ENCODE assay signal across 30 cellular contexts in genomic region chr2:30627162-30627561, GRCh38.
DNase-seq lines count a peak whose midpoint lies in the region; ATAC-seq, FAIRE-seq and TF ChIP-seq lines count a peak whose summit lies in the region.
"Had no signal": no experiment of that assay in that cellular context is flagged by ENCODE, and none has a peak within 500 bp of the region (broad histone marks: within the 10 kb centered on the region; RNA-seq: fewer than 3 reads in every experiment).

No MANE protein-coding gene starts in this region.

- H2AFZ ChIP-seq in GM12878 (ENCODE audit: control insufficient read depth, low read depth, low read length) = no peak overlapping the region; the same call in 1 of the 2 replicates

- no peaks in the 10 kb centered on the region for H3K79me2 ChIP-seq in GM12878 (ENCODE audit: control insufficient read depth, insufficient read depth, low read length)

- POLR2A ChIA-PET in GM12878 (lab: Charles Lee) = interaction anchor here (2.1 kb wide), 1 partner anchor 402 kb away, joined by 4 read pairs; no protein-coding TSS in a partner anchor

- in situ Hi-C loops in GM12878 (cut with MboI) = no loop called here

- peak overlapping the region in 3 of 4 donors; percentile 2 to 90 (median 59) for H3K4me3 Mint-ChIP-seq in IgD-negative memory B cell
- H3K4me3 Mint-ChIP-seq: activated CD4-positive, alpha-beta T cell treated with anti-CD3 and anti-CD28 coated beads, Interleukin-2, amount 10 ng/mL, durations not matched to agents 24 days and 14 days; activated naive CD4-positive, alpha-beta T cell treated with anti-CD3 and anti-CD28 coated beads, Interleukin-2, amount 50 U/mL, for 24 hours had no signal

- ATAC-seq in GM21367 (IDR thresholded peaks at IDR 0.05; ENCODE audit: unreplicated experiment) (peak; percentile 65), GM12878 (peak; percentile 92), HG02870 (IDR thresholded peaks at IDR 0.05; ENCODE audit: unreplicated experiment) (no peak), GM21447 (IDR thresholded peaks at IDR 0.05; ENCODE audit: unreplicated experiment) (no peak)
- ATAC-seq: HCT116, left ventricle myocardium superior, pancreas had no signal

- peaks cover 15 to 33% (median 30%) of the 10 kb centered on the region in 3 donors for H3K4me1 Mint-ChIP-seq in IgD-negative memory B cell

- no peak for TF ChIP-seq EP300 in GM12878 (IDR thresholded peaks at IDR 0.05; ENCODE audit: borderline replicate concordance in 1 of 2, control insufficient read depth in 1 of 2, low read depth in 2 of 2, low read length in 2 of 2)

- RAD21 ChIA-PET in GM12878 (lab: Charles Lee; ENCODE audit: unreplicated experiment) = interaction anchor here (0.6 to 3.1 kb wide), 8 partner anchors 15 to 481 kb away, joined by 3 to 18 read pairs (median 3); partner anchors contain the start of gene YPEL5

- H3K27ac ChIP-seq in GM12878 (ENCODE audit: control insufficient read depth, insufficient read depth) = peak overlapping the region; percentile 87
- H3K27ac ChIP-seq: ascending aorta; BLaER1 treated with 17β-estradiol and CSF1 and Interleukin-3, amounts not matched to agents 10 nM and 100 nM; esophagus squamous epithelium; pancreas; SJCRH30; uterus had no signal

- WGBS in GM12878 (ENCODE audit: insufficient coverage, insufficient replicate concordance, low lambda C conversion rate, missing lambda C conversion rate) = 98% methylated on average over 7 of the region's 7 CpGs

- CTCF ChIA-PET in GM12878 (lab: Yijun Ruan, JAX) = interaction anchor here (1.0 to 1.2 kb wide), 2 partner anchors 84 to 394 kb away, joined by 3 to 5 read pairs; no protein-coding TSS in a partner anchor

- peaks cover 32% of the 10 kb centered on the region for H3K4me1 ChIP-seq in GM12878 (ENCODE audit: control insufficient read depth, insufficient read depth, low read length)
- H3K4me1 ChIP-seq: ascending aorta, esophagus squamous epithelium, pancreas, SJCRH30, uterus had no signal

- H3K9me3 Mint-ChIP-seq in IgD-negative memory B cell = peaks cover 0 to 2% (median 0%) of the 10 kb centered on the region in 3 donors
- H3K9me3 Mint-ChIP-seq: activated CD4-positive, alpha-beta T cell treated with anti-CD3 and anti-CD28 coated beads, Interleukin-2, amount 10 ng/mL, durations not matched to agents 24 days and 14 days; activated naive CD4-positive, alpha-beta T cell treated with anti-CD3 and anti-CD28 coated beads, Interleukin-2, amount 50 U/mL, for 24 hours had no signal

- H3K36me3 Mint-ChIP-seq in IgD-negative memory B cell = peaks cover 4% of the 10 kb centered on the region

- no peaks in the 10 kb centered on the region for H4K20me1 ChIP-seq in GM12878 (ENCODE audit: control insufficient read depth, insufficient read depth)

- no peaks in the 10 kb centered on the region for H3K36me3 ChIP-seq in GM12878 (ENCODE audit: control insufficient read depth in 2 of 2, insufficient read depth in 2 of 2, low read length in 1 of 2)
- H3K36me3 ChIP-seq: ascending aorta, esophagus squamous epithelium, pancreas, SJCRH30, uterus had no signal

- SMC1A ChIA-PET in GM12878 (lab: Charles Lee; ENCODE audit: uncharacterized antibody, unreplicated experiment) = interaction anchor here (1.0 to 1.3 kb wide), 3 partner anchors 8 to 391 kb away, joined by 3 read pairs; no protein-coding TSS in a partner anchor

- no peaks in the 10 kb centered on the region for H3K27me3 ChIP-seq in GM12878 (replicated peaks in 1 of 2; ENCODE audit: control insufficient read depth in 2 of 2, insufficient read depth in 2 of 2, low read length in 1 of 2)
- H3K27me3 ChIP-seq: ascending aorta; BLaER1 treated with 17β-estradiol and CSF1 and Interleukin-3, amounts not matched to agents 10 nM and 100 nM; esophagus squamous epithelium; pancreas; SJCRH30; uterus had no signal

- BruUV-seq in GM12878 (replicated peaks; lab: Mats Ljungman, UMichigan) = no TSS peak

- DNase-seq in GM12865 (ENCODE audit: low read depth) = peak; percentile 88
- peak; percentile 75 for DNase-seq in GM12878 (ENCODE audit: low read depth, low spot score)
- DNase-seq in GOT3 (lab: John Stamatoyannopoulos, UW) = no peak
- no peak for DNase-seq in amygdala (lab: John Stamatoyannopoulos, UW)
- DNase-seq: activated CD4-positive, alpha-beta T cell treated with anti-CD3 and anti-CD28 coated beads, Interleukin-2, amount 10 ng/mL, durations not matched to agents 24 days and 14 days; Caco-2; caudate nucleus; DMS79 treated with DMSO at 0.1 percent for 48 hours; esophagus squamous epithelium; hippocampal formation; Karpas-422; left ventricle myocardium superior; midbrain; NCI-H1694; NCI-H2171; NCI-H510A treated with DMSO at 0.1 percent for 48 hours; pancreas; SJCRH30; stimulated activated CD4-positive, alpha-beta T cell treated with anti-CD3 and anti-CD28 coated beads, Interleukin-2, amount 100 ng/mL, for 24 hours; uterus had no signal

- no peak overlapping the region for H3K27ac Mint-ChIP-seq in IgD-negative memory B cell
- H3K27ac Mint-ChIP-seq: activated CD4-positive, alpha-beta T cell treated with anti-CD3 and anti-CD28 coated beads, Interleukin-2, amount 10 ng/mL, durations not matched to agents 24 days and 14 days; activated naive CD4-positive, alpha-beta T cell treated with anti-CD3 and anti-CD28 coated beads, Interleukin-2, amount 50 U/mL, for 24 hours had no signal

- intact Hi-C loops in GM12878 (cut with micrococcal nuclease; ENCODE audit: unreplicated experiment) = loop anchor here (5.0 to 10.0 kb wide), 3 partner anchors 122 to 395 kb away; partner anchors contain the start of gene LBH

- peak; percentile 62 for TF ChIP-seq POLR2A in GM12878 (IDR thresholded peaks at IDR 0.05; ENCODE audit: low read depth, low read length)

- H3K9ac ChIP-seq in GM12878 (ENCODE audit: control insufficient read depth, insufficient read depth, low read length) = peak overlapping the region; percentile 65
- H3K9ac ChIP-seq: BLaER1 treated with 17β-estradiol and CSF1 and Interleukin-3, amounts not matched to agents 10 nM and 100 nM had no signal

- peak overlapping the region; percentile 59 for H3K4me2 ChIP-seq in GM12878 (ENCODE audit: control insufficient read depth, insufficient read depth)
- H3K4me2 ChIP-seq: BLaER1 treated with 17β-estradiol and CSF1 and Interleukin-3, amounts not matched to agents 10 nM and 100 nM; smooth muscle cell had no signal

- H3K27me3 Mint-ChIP-seq in IgD-negative memory B cell = no peaks in the 10 kb centered on the region
- H3K27me3 Mint-ChIP-seq: activated CD4-positive, alpha-beta T cell treated with anti-CD3 and anti-CD28 coated beads, Interleukin-2, amount 10 ng/mL, durations not matched to agents 24 days and 14 days; activated naive CD4-positive, alpha-beta T cell treated with anti-CD3 and anti-CD28 coated beads, Interleukin-2, amount 50 U/mL, for 24 hours had no signal

- no peaks in the 10 kb centered on the region; the same call in 1 of the 3 replicates for H3K9me3 ChIP-seq in GM12878 (replicated peaks; ENCODE audit: control insufficient read depth, insufficient read depth, low read length)
- H3K9me3 ChIP-seq: ascending aorta, Caco-2, esophagus squamous epithelium, pancreas, SJCRH30, uterus had no signal

- H3K4me3 ChIP-seq in GM12865 (ENCODE audit: low read depth, low read length) (peak overlapping the region; percentile 22; the same call in 1 of the 2 replicates), GM12878 (no peak overlapping the region; the same call in 1 of the 2 replicates)
- H3K4me3 ChIP-seq: ascending aorta; BLaER1 treated with 17β-estradiol and CSF1 and Interleukin-3, amounts not matched to agents 10 nM and 100 nM; esophagus squamous epithelium; pancreas; SJCRH30; smooth muscle cell; uterus had no signal

- TF ChIP-seq CTCF in GM12865 (IDR thresholded peaks at IDR 0.05; ENCODE audit: insufficient read depth, low read depth, low read length, missing control alignments) (no peak), GM12878 (IDR thresholded peaks at IDR 0.05 in 2 of 3, conservative IDR thresholded peaks at IDR 0.05 in 1 of 3; ENCODE audit: control insufficient read depth in 2 of 3, extremely low read depth in 1 of 3, insufficient read depth in 1 of 3, low read depth in 3 of 3, low read length in 3 of 3) (no peak)

- peak; percentile 93 for FAIRE-seq in GM12878 (lab: Jason Lieb, UNC)
- FAIRE-seq: HTR-8/SVneo had no signal

- TF ChIP-seq RAD21 in GM12878 (IDR thresholded peaks at IDR 0.05; ENCODE audit: insufficient read depth, low read depth, low read length) = no peak

TF ChIP-seq in GM12878, 131 proteins besides CTCF, POLR2A, EP300 and RAD21 (continues in another document):
- TF ChIP-seq CHD1 (IDR thresholded peaks at IDR 0.05; ENCODE audit: low read depth, low read length) (no peak), FOXM1 (IDR thresholded peaks at IDR 0.05; ENCODE audit: low read depth, low read length) (peak; percentile 67), JUNB (IDR thresholded peaks at IDR 0.05) (no peak), TAF1 (IDR thresholded peaks at IDR 0.05; ENCODE audit: borderline replicate concordance, low read depth, low read length) (peak; percentile 62; the same call in 1 of the 2 replicates), NBN (IDR thresholded peaks at IDR 0.05) (no peak), CREB1 (IDR thresholded peaks at IDR 0.05; ENCODE audit: low read depth) (peak; percentile 57; the same call in 1 of the 2 replicates), EZH2 (IDR thresholded peaks at IDR 0.05; ENCODE audit: borderline replicate concordance, control insufficient read depth, low read depth, low read length) (no peak), MEF2A (IDR thresholded peaks at IDR 0.05; ENCODE audit: insufficient read depth, low read depth, low read length) (no peak), CBX5 (IDR thresholded peaks at IDR 0.05; ENCODE audit: low read depth) (0 out of 2 replicates have a peak, but pooled peaks have one; percentile 72), IRF4 (IDR thresholded peaks at IDR 0.05; ENCODE audit: low read depth, low read length) (0 out of 2 replicates have a peak, but pooled peaks have one; percentile 22), SRF (IDR thresholded peaks at IDR 0.05; ENCODE audit: low read depth in 2 of 2, low read length in 2 of 2) (peak; percentile 56 to 93), SPI1 (IDR thresholded peaks at IDR 0.05; ENCODE audit: borderline replicate concordance, insufficient read depth, low read depth, low read length) (0 out of 2 replicates have a peak, but pooled peaks have one; percentile 25), IKZF2 (IDR thresholded peaks at IDR 0.05) (no peak), FOXK2 (IDR thresholded peaks at IDR 0.05) (no peak), ELK1 (IDR thresholded peaks at IDR 0.05; ENCODE audit: low read depth, low read length) (no peak), POLR2AphosphoS5 (IDR thresholded peaks at IDR 0.05; ENCODE audit: low read length) (peak; percentile 90)

Comparison
In these comparisons a context has a peak if more than half of its experiments do, and no peak if none do; other contexts are left out.
1. DNase-seq: peak in GM12865 (single experiment) and GM12878 (single experiment); none in GOT3 (single experiment) and amygdala (0 of 56).
2. ATAC-seq: peak in GM21367 (single experiment) and GM12878 (single experiment); none in HG02870 (single experiment) and GM21447 (single experiment).